16 cellular contexts compared by ENCODE assay signal in genomic region chr17:2608350-2608913, GRCh38. TPM values are rescaled to one million over a fixed set of nuclear protein-coding genes. Genes with fewer than 3 reads are reported as not detected.
DNase-seq lines count a peak whose midpoint lies in the region; ATAC-seq and TF ChIP-seq lines count a peak whose summit lies in the region.
"Had no signal": no experiment of that assay in that cellular context is flagged by ENCODE, and none has a peak within 500 bp of the region (broad histone marks: within the 10 kb centered on the region; RNA-seq: fewer than 3 reads in every experiment).

No MANE protein-coding gene starts in this region.

- 96% methylated on average over 6 of the region's 6 CpGs for WGBS in smooth muscle cell (ENCODE audit: low lambda C conversion rate)

- DNase-seq in natural killer cell (no peak), mesothelial cell of epicardium (ENCODE audit: low spot score in 2 of 2, unreplicated experiment in 2 of 2) (no peak), smooth muscle cell (lab: John Stamatoyannopoulos, UW; ENCODE audit: unreplicated experiment) (no peak), NCI-H1092 (lab: John Stamatoyannopoulos, UW) (no peak), Peyer's patch (no peak), NCI-H1048 (lab: John Stamatoyannopoulos, UW) (no peak)
- DNase-seq in natural killer cell treated with Interleukin-12 subunit alpha and Interleukin-12 subunit beta and Interleukin-15 and Interleukin-18, amount 100 ng/mL, for 72 hours (ENCODE audit: low spot score) = no peak
- no peak for DNase-seq in activated CD8-positive, alpha-beta T cell treated with anti-CD3 and anti-CD28 coated beads, Interleukin-2, amount 10 ng/mL, durations not matched to agents 7 days and 5 days
- DNase-seq: Caco-2, NCI-H1417 treated with DMSO at 0.1 percent for 48 hours, NCI-H2029 treated with DMSO at 0.1 percent for 48 hours, NCI-H510A, NCI-H774 had no signal

- H3K4me1 Mint-ChIP-seq in natural killer cell (peaks cover 49 to 61% of the 10 kb centered on the region in 2 donors), mesothelial cell of epicardium (peaks cover 23% of the 10 kb centered on the region)
- peaks cover 32 to 40% of the 10 kb centered on the region in 2 donors for H3K4me1 Mint-ChIP-seq in natural killer cell treated with Interleukin-12 subunit alpha and Interleukin-12 subunit beta and Interleukin-15 and Interleukin-18, amount 100 ng/mL, for 72 hours (ENCODE audit: low read depth in 2 of 2)
- H3K4me1 Mint-ChIP-seq in activated CD8-positive, alpha-beta T cell treated with anti-CD3 and anti-CD28 coated beads, Interleukin-2, amount 10 ng/mL, durations not matched to agents 7 days and 5 days (ENCODE audit: low read depth) = peaks cover 29% of the 10 kb centered on the region

- H3K27ac ChIP-seq in smooth muscle cell (ENCODE audit: low read depth) (no peak overlapping the region), Peyer's patch (no peak overlapping the region)
- H3K27ac ChIP-seq: C4-2B, SJSA1 had no signal

- H3K27me3 Mint-ChIP-seq in natural killer cell (ENCODE audit: low read depth in 2 of 2) = no peaks in the 10 kb centered on the region
- no peaks in the 10 kb centered on the region for H3K27me3 Mint-ChIP-seq in natural killer cell treated with Interleukin-12 subunit alpha and Interleukin-12 subunit beta and Interleukin-15 and Interleukin-18, amount 100 ng/mL, for 72 hours
- H3K27me3 Mint-ChIP-seq in activated CD8-positive, alpha-beta T cell treated with anti-CD3 and anti-CD28 coated beads, Interleukin-2, amount 10 ng/mL, durations not matched to agents 7 days and 5 days (ENCODE audit: low read depth) = no peaks in the 10 kb centered on the region
- H3K27me3 Mint-ChIP-seq in mesothelial cell of epicardium (ENCODE audit: low read depth) = no peaks in the 10 kb centered on the region

- TF ChIP-seq CTCF in natural killer cell (IDR thresholded peaks at IDR 0.05) (no peak), mesothelial cell of epicardium (IDR thresholded peaks at IDR 0.05; ENCODE audit: unreplicated experiment) (no peak), smooth muscle cell (IDR thresholded peaks at IDR 0.05; ENCODE audit: borderline replicate concordance, insufficient read depth, poor library complexity, severe bottlenecking) (no peak), Peyer's patch (IDR thresholded peaks at IDR 0.05) (no peak)

- CTCF ChIA-PET in activated CD8-positive, alpha-beta T cell treated with anti-CD3 and anti-CD28 coated beads, Interleukin-2, amount 10 ng/mL, durations not matched to agents 7 days and 5 days (lab: Charles Lee) = interaction anchor here (1.3 kb wide), 1 partner anchor 65 kb away, joined by 4 read pairs; no protein-coding TSS in a partner anchor

- H3K4me3 ChIP-seq in smooth muscle cell = no peak overlapping the region
- no peak overlapping the region for H3K4me3 ChIP-seq in Peyer's patch
- H3K4me3 ChIP-seq: HAP-1, SJSA1 had no signal

- peak in 1 of 3 donors; percentile 40 for ATAC-seq in natural killer cell
- ATAC-seq in natural killer cell treated with Interleukin-12 subunit alpha and Interleukin-12 subunit beta and Interleukin-15 and Interleukin-18, amount 100 ng/mL, for 72 hours = no peak
- ATAC-seq in activated CD8-positive, alpha-beta T cell treated with anti-CD3 and anti-CD28 coated beads, Interleukin-2, amount 10 ng/mL, durations not matched to agents 7 days and 5 days = no peak

- peak overlapping the region; percentile 63 for H3K4me3 Mint-ChIP-seq in natural killer cell
- no peak overlapping the region for H3K4me3 Mint-ChIP-seq in natural killer cell treated with Interleukin-12 subunit alpha and Interleukin-12 subunit beta and Interleukin-15 and Interleukin-18, amount 100 ng/mL, for 72 hours
- no peak overlapping the region for H3K4me3 Mint-ChIP-seq in activated CD8-positive, alpha-beta T cell treated with anti-CD3 and anti-CD28 coated beads, Interleukin-2, amount 10 ng/mL, durations not matched to agents 7 days and 5 days
- H3K4me3 Mint-ChIP-seq in mesothelial cell of epicardium = no peak overlapping the region

- no peaks in the 10 kb centered on the region for H3K9me3 ChIP-seq in smooth muscle cell (replicated peaks; ENCODE audit: low read depth)
- no peaks in the 10 kb centered on the region for H3K9me3 ChIP-seq in Peyer's patch
- H3K9me3 ChIP-seq: Caco-2, HAP-1, SJSA1 had no signal

- H3K4me2 ChIP-seq in smooth muscle cell = no peak overlapping the region

- H3K36me3 ChIP-seq in smooth muscle cell (ENCODE audit: low read depth) (no peaks in the 10 kb centered on the region), Peyer's patch (peaks cover 0 to 10% (median 0%) of the 10 kb centered on the region in 3 donors)
- H3K36me3 ChIP-seq: HAP-1 had no signal

- H3K4me1 ChIP-seq in smooth muscle cell (ENCODE audit: low read depth) = peaks cover 6% of the 10 kb centered on the region
- peaks cover 0 to 18% (median 3%) of the 10 kb centered on the region in 4 donors for H3K4me1 ChIP-seq in Peyer's patch
- H3K4me1 ChIP-seq: Caco-2, SJSA1 had no signal

- no peak overlapping the region for H3K9ac ChIP-seq in smooth muscle cell (ENCODE audit: low read depth)

- peaks cover 100% of the 10 kb centered on the region for H3K79me2 ChIP-seq in smooth muscle cell (ENCODE audit: low read depth)

- H3K36me3 Mint-ChIP-seq in natural killer cell = no peaks in the 10 kb centered on the region
- no peaks in the 10 kb centered on the region for H3K36me3 Mint-ChIP-seq in natural killer cell treated with Interleukin-12 subunit alpha and Interleukin-12 subunit beta and Interleukin-15 and Interleukin-18, amount 100 ng/mL, for 72 hours
- peaks cover 18% of the 10 kb centered on the region for H3K36me3 Mint-ChIP-seq in activated CD8-positive, alpha-beta T cell treated with anti-CD3 and anti-CD28 coated beads, Interleukin-2, amount 10 ng/mL, durations not matched to agents 7 days and 5 days (ENCODE audit: low read depth)
- H3K36me3 Mint-ChIP-seq in mesothelial cell of epicardium = peaks cover 7% of the 10 kb centered on the region

- intact Hi-C loops in natural killer cell (cut with micrococcal nuclease) = no loop called here

- H3K9me3 Mint-ChIP-seq in natural killer cell (no peaks in the 10 kb centered on the region), mesothelial cell of epicardium (no peaks in the 10 kb centered on the region)
- no peaks in the 10 kb centered on the region for H3K9me3 Mint-ChIP-seq in natural killer cell treated with Interleukin-12 subunit alpha and Interleukin-12 subunit beta and Interleukin-15 and Interleukin-18, amount 100 ng/mL, for 72 hours
- no peaks in the 10 kb centered on the region for H3K9me3 Mint-ChIP-seq in activated CD8-positive, alpha-beta T cell treated with anti-CD3 and anti-CD28 coated beads, Interleukin-2, amount 10 ng/mL, durations not matched to agents 7 days and 5 days (ENCODE audit: insufficient read depth)

- H3K27me3 ChIP-seq in smooth muscle cell (ENCODE audit: low read depth) = no peaks in the 10 kb centered on the region
- no peaks in the 10 kb centered on the region for H3K27me3 ChIP-seq in Peyer's patch
- H3K27me3 ChIP-seq: SJSA1 had no signal

- no peaks in the 10 kb centered on the region for H3F3A ChIP-seq in smooth muscle cell (ENCODE audit: low read depth)

- no peak overlapping the region for H2AFZ ChIP-seq in smooth muscle cell (ENCODE audit: low read depth)

- POLR2A ChIA-PET in activated CD8-positive, alpha-beta T cell treated with anti-CD3 and anti-CD28 coated beads, Interleukin-2, amount 10 ng/mL, durations not matched to agents 7 days and 5 days (lab: Charles Lee) = interaction anchor here (0.9 kb wide), 1 partner anchor 12 kb away, joined by 4 read pairs; no protein-coding TSS in a partner anchor

- H3K27ac Mint-ChIP-seq in natural killer cell (peak overlapping the region; percentile 58 to 75), mesothelial cell of epicardium (peak overlapping the region; percentile 16)
- peak overlapping the region in 1 of 2 donors; percentile 23 for H3K27ac Mint-ChIP-seq in natural killer cell treated with Interleukin-12 subunit alpha and Interleukin-12 subunit beta and Interleukin-15 and Interleukin-18, amount 100 ng/mL, for 72 hours
- H3K27ac Mint-ChIP-seq in activated CD8-positive, alpha-beta T cell treated with anti-CD3 and anti-CD28 coated beads, Interleukin-2, amount 10 ng/mL, durations not matched to agents 7 days and 5 days = peak overlapping the region; percentile 20

- no peak for TF ChIP-seq POLR2A in Peyer's patch (IDR thresholded peaks at IDR 0.05)

- H4K20me1 ChIP-seq in smooth muscle cell (ENCODE audit: low read depth) = peaks cover 100% of the 10 kb centered on the region

RNA-seq across cellular contexts. Expression of gene PAFAH1B1, which starts 15.0 kb away (rescaled TPM):
- total RNA-seq in natural killer cell (100 to 1,000 TPM; 138 to 176 (median 165) TPM), mesothelial cell of epicardium (141 to 151 TPM (median 144 TPM) in 3 replicates), smooth muscle cell (105 and 171 TPM in 2 replicates), Peyer's patch (100 to 1,000 TPM; 131 to 281 (median 141) TPM)
- total RNA-seq in natural killer cell treated with Interleukin-12 subunit alpha and Interleukin-12 subunit beta and Interleukin-15 and Interleukin-18, amount 100 ng/mL, for 72 hours = 100 to 1,000 TPM; 192 to 217 TPM
- total RNA-seq in activated CD8-positive, alpha-beta T cell treated with anti-CD3 and anti-CD28 coated beads, Interleukin-2, amount 10 ng/mL, durations not matched to agents 7 days and 5 days = 100 to 1,000 TPM; 164 to 173 TPM
- 126 and 127 TPM in 2 replicates for polyA plus RNA-seq in smooth muscle cell
